In genomic region chr1:45536886-45537285, GRCh38 we compare ENCODE assay signal across 17 cellular contexts. TPM values are rescaled to one million over a fixed set of nuclear protein-coding genes. Genes with fewer than 3 reads are reported as not detected.
"Had no signal": no experiment of that assay in that cellular context is flagged by ENCODE, and none has a peak within 500 bp of the region (broad histone marks: within the 10 kb centered on the region; RNA-seq: fewer than 3 reads in every experiment).

No MANE protein-coding gene starts in this region.

- H3K4me3 Mint-ChIP-seq: activated CD4-positive, alpha-beta memory T cell treated with anti-CD3 and anti-CD28 coated beads for 36 hours; activated naive CD8-positive, alpha-beta T cell treated with anti-CD3 and anti-CD28 coated beads for 36 hours; central memory CD8-positive, alpha-beta T cell; effector memory CD8-positive, alpha-beta T cell; memory B cell; natural killer cell treated with Interleukin-12 subunit alpha and Interleukin-12 subunit beta and Interleukin-15 and Interleukin-18, amount 100 ng/mL, for 72 hours; stimulated activated naive CD8-positive, alpha-beta T cell treated with anti-CD3 and anti-CD28 coated beads, Interleukin-15, amount 100 ng/mL, for 72 hours; T-helper 1 cell treated with Interleukin-12 subunit alpha and Interleukin-12 subunit beta and Interleukin-4 antibody, amounts not matched to agents 30 μg/mL and 1 μg/mL, for 36 hours had no signal

- H3K9me3 Mint-ChIP-seq: activated CD4-positive, alpha-beta memory T cell treated with anti-CD3 and anti-CD28 coated beads for 36 hours; activated naive CD8-positive, alpha-beta T cell treated with anti-CD3 and anti-CD28 coated beads for 36 hours; central memory CD8-positive, alpha-beta T cell; effector memory CD8-positive, alpha-beta T cell; memory B cell; natural killer cell treated with Interleukin-12 subunit alpha and Interleukin-12 subunit beta and Interleukin-15 and Interleukin-18, amount 100 ng/mL, for 72 hours; stimulated activated naive CD8-positive, alpha-beta T cell treated with anti-CD3 and anti-CD28 coated beads, Interleukin-15, amount 100 ng/mL, for 72 hours; T-helper 1 cell treated with Interleukin-12 subunit alpha and Interleukin-12 subunit beta and Interleukin-4 antibody, amounts not matched to agents 30 μg/mL and 1 μg/mL, for 36 hours had no signal

- H3K27me3 Mint-ChIP-seq: activated CD4-positive, alpha-beta memory T cell treated with anti-CD3 and anti-CD28 coated beads for 36 hours; central memory CD8-positive, alpha-beta T cell; effector memory CD8-positive, alpha-beta T cell; memory B cell had no signal

- H3K27ac Mint-ChIP-seq: activated CD4-positive, alpha-beta memory T cell treated with anti-CD3 and anti-CD28 coated beads for 36 hours; activated naive CD8-positive, alpha-beta T cell treated with anti-CD3 and anti-CD28 coated beads for 36 hours; natural killer cell treated with Interleukin-12 subunit alpha and Interleukin-12 subunit beta and Interleukin-15 and Interleukin-18, amount 100 ng/mL, for 72 hours; T-helper 1 cell treated with Interleukin-12 subunit alpha and Interleukin-12 subunit beta and Interleukin-4 antibody, amounts not matched to agents 30 μg/mL and 1 μg/mL, for 36 hours had no signal

- ATAC-seq: effector memory CD8-positive, alpha-beta T cell; gastrocnemius medialis had no signal

- DNase-seq: activated CD4-positive, alpha-beta memory T cell treated with anti-CD3 and anti-CD28 coated beads for 36 hours; activated naive CD4-positive, alpha-beta T cell treated with Interleukin-2 at 50 U/mL for 16 hours; activated naive CD8-positive, alpha-beta T cell treated with anti-CD3 and anti-CD28 coated beads for 36 hours; activated T-cell treated with anti-CD3 and anti-CD28 coated beads, Interleukin-2, amount 50 U/mL, for 48 hours; dorsolateral prefrontal cortex; effector memory CD8-positive, alpha-beta T cell; gastrocnemius medialis; head of caudate nucleus; ovary; stimulated activated CD4-positive, alpha-beta T cell treated with anti-CD3 and anti-CD28 coated beads, Interleukin-12 subunit alpha, Interleukin-12 subunit beta, amount 100 ng/mL, for 4 hours; stimulated activated CD4-positive, alpha-beta T cell treated with anti-CD3 and anti-CD28 coated beads, Interleukin-4, amount 100 ng/mL, for 4 hours; stimulated activated naive CD8-positive, alpha-beta T cell treated with anti-CD3 and anti-CD28 coated beads, Interleukin-15, amount 100 ng/mL, for 72 hours had no signal

- H3K4me1 Mint-ChIP-seq: central memory CD8-positive, alpha-beta T cell had no signal

- H3K36me3 Mint-ChIP-seq: activated CD4-positive, alpha-beta memory T cell treated with anti-CD3 and anti-CD28 coated beads for 36 hours; activated naive CD8-positive, alpha-beta T cell treated with anti-CD3 and anti-CD28 coated beads for 36 hours; memory B cell; natural killer cell treated with Interleukin-12 subunit alpha and Interleukin-12 subunit beta and Interleukin-15 and Interleukin-18, amount 100 ng/mL, for 72 hours had no signal

RNA-seq across cellular contexts. Expression of gene CCDC163, which starts 37.0 kb away (rescaled TPM):
- total RNA-seq: skeletal muscle tissue had no signal
